ENCODE assay signal across 1 cellular context in genomic region chr6:62103186-62103859, GRCh38.
TF ChIP-seq lines count a peak whose summit lies in the region.

No MANE protein-coding gene starts in this region.

TF ChIP-seq in HepG2, 621 proteins besides CTCF, POLR2A, EP300 and RAD21:
- TF ChIP-seq ZKSCAN1 (IDR thresholded peaks at IDR 0.05; ENCODE audit: low read length) (no peak), DR1 (CRISPR knock-in tag; IDR thresholded peaks at IDR 0.05) (no peak), ZNF704 (CRISPR knock-in tag; IDR thresholded peaks at IDR 0.05; ENCODE audit: borderline replicate concordance) (no peak), POLR2G (IDR thresholded peaks at IDR 0.05; ENCODE audit: low read depth, low read length) (no peak), PRDM10 (CRISPR knock-in tag; IDR thresholded peaks at IDR 0.05; ENCODE audit: low read depth) (no peak), RFXAP (CRISPR knock-in tag; IDR thresholded peaks at IDR 0.05; ENCODE audit: borderline replicate concordance) (no peak), ZNF280D (CRISPR knock-in tag; IDR thresholded peaks at IDR 0.05) (no peak), TBL1XR1 (IDR thresholded peaks at IDR 0.05; ENCODE audit: borderline replicate concordance, low read length, partially characterized antibody) (no peak), TMF1 (CRISPR knock-in tag; IDR thresholded peaks at IDR 0.05; ENCODE audit: low read depth) (no peak), SKIL (CRISPR knock-in tag; IDR thresholded peaks at IDR 0.05; ENCODE audit: borderline replicate concordance) (no peak), PREB (CRISPR knock-in tag; IDR thresholded peaks at IDR 0.05) (no peak), ETV5 (CRISPR knock-in tag; IDR thresholded peaks at IDR 0.05; ENCODE audit: borderline replicate concordance) (no peak), NFE2L1 (CRISPR knock-in tag; IDR thresholded peaks at IDR 0.05; ENCODE audit: borderline replicate concordance) (no peak), ZSCAN25 (CRISPR knock-in tag; IDR thresholded peaks at IDR 0.05) (no peak), ZBTB49 (CRISPR knock-in tag; IDR thresholded peaks at IDR 0.05; ENCODE audit: borderline replicate concordance) (no peak), KAT8 (CRISPR knock-in tag; IDR thresholded peaks at IDR 0.05) (no peak)
TF ChIP-seq in HepG2: peak in this region for 0.
